In genomic region chr7:142808461-142808801, GRCh38 we compare ENCODE assay signal across 10 cellular contexts. TPM values are rescaled to one million over a fixed set of nuclear protein-coding genes. Genes with fewer than 3 reads are reported as not detected.
A peak's percentile ranks its signal among the peaks of the same experiment; 100 is the strongest.
DNase-seq lines count a peak whose midpoint lies in the region; ATAC-seq and TF ChIP-seq lines count a peak whose summit lies in the region.
"Had no signal": no experiment of that assay in that cellular context is flagged by ENCODE, and none has a peak within 500 bp of the region (broad histone marks: within the 10 kb centered on the region; RNA-seq: fewer than 3 reads in every experiment).

No MANE protein-coding gene starts in this region.

- no peak overlapping the region for H3K4me3 ChIP-seq in SJCRH30
- no peak overlapping the region for H3K4me3 ChIP-seq in left ventricle myocardium inferior
- H3K4me3 ChIP-seq: A549 had no signal

- no peak overlapping the region for H3K27ac ChIP-seq in SJCRH30
- no peak overlapping the region for H3K27ac ChIP-seq in left ventricle myocardium inferior (replicated peaks)
- H3K27ac ChIP-seq: A549 had no signal

- H3K9me3 Mint-ChIP-seq in activated CD4-positive, alpha-beta T cell treated with anti-CD3 and anti-CD28 coated beads for 36 hours (ENCODE audit: low read depth), result no peaks in the 10 kb centered on the region
- H3K9me3 Mint-ChIP-seq in T-cell, result no peaks in the 10 kb centered on the region

- H3K27me3 ChIP-seq in SJCRH30 (peaks cover 4% of the 10 kb centered on the region; the same call in 1 of the 2 replicates), left ventricle myocardium inferior (ENCODE audit: low read depth) (peaks cover 97% of the 10 kb centered on the region)

- H3K9me3 ChIP-seq in SJCRH30 (replicated peaks), result no peaks in the 10 kb centered on the region
- H3K9me3 ChIP-seq in left ventricle myocardium inferior (replicated peaks), result no peaks in the 10 kb centered on the region
- H3K9me3 ChIP-seq: A549 had no signal

- CTCF ChIA-PET in activated CD4-positive, alpha-beta T cell treated with anti-CD3 and anti-CD28 coated beads for 36 hours (lab: Charles Lee), result interaction anchor here (0.7 to 11.2 kb wide), 13 partner anchors 12 to 677 kb away, joined by 3 to 182 read pairs (median 5); no protein-coding TSS in a partner anchor
- CTCF ChIA-PET in T-cell (lab: Charles Lee), result interaction anchor here (0.7 to 10.8 kb wide), 21 partner anchors 9 to 598 kb away, joined by 3 to 382 read pairs (median 4); no protein-coding TSS in a partner anchor

- ATAC-seq in activated CD4-positive, alpha-beta T cell treated with anti-CD3 and anti-CD28 coated beads for 36 hours, result peak; percentile 21
- ATAC-seq in HG02970 (IDR thresholded peaks at IDR 0.05; ENCODE audit: low FRiP score, unreplicated experiment) (peak; percentile 27), T-cell (replicated peaks in 1 of 4) (peak; percentile 42 to 54 (median 48))
- ATAC-seq in stimulated activated naive CD8-positive, alpha-beta T cell treated with anti-CD3 and anti-CD28 coated beads, Interleukin-15, Interleukin-2, amounts not matched to agents 100 U/mL and 50 U/mL, for 24 hours, result peak; percentile 10
- ATAC-seq: A549 had no signal

- H3K4me1 Mint-ChIP-seq in activated CD4-positive, alpha-beta T cell treated with anti-CD3 and anti-CD28 coated beads for 36 hours, result peaks cover 97% of the 10 kb centered on the region
- peaks cover 97 to 99% (median 99%) of the 10 kb centered on the region in 3 donors for H3K4me1 Mint-ChIP-seq in T-cell

- peak overlapping the region; percentile 68 for H3K4me3 Mint-ChIP-seq in activated CD4-positive, alpha-beta T cell treated with anti-CD3 and anti-CD28 coated beads for 36 hours
- peak overlapping the region; percentile 82 to 93 (median 83) for H3K4me3 Mint-ChIP-seq in T-cell

- peak overlapping the region; percentile 99 for H3K27ac Mint-ChIP-seq in activated CD4-positive, alpha-beta T cell treated with anti-CD3 and anti-CD28 coated beads for 36 hours
- peak overlapping the region; percentile 100 for H3K27ac Mint-ChIP-seq in T-cell

- no peak for TF ChIP-seq CTCF in left ventricle myocardium inferior (IDR thresholded peaks at IDR 0.05; ENCODE audit: borderline replicate concordance)

- DNase-seq in activated CD4-positive, alpha-beta T cell treated with anti-CD3 and anti-CD28 coated beads for 36 hours, result no peak
- DNase-seq in activated CD4-positive, alpha-beta T cell treated with anti-CD3 and anti-CD28 coated beads for 4 hours, result no peak
- peak in 4 of 34 experiments; percentile 39 to 53 (median 47) for DNase-seq in T-cell
- no peak for DNase-seq in stimulated activated naive CD8-positive, alpha-beta T cell treated with anti-CD3 and anti-CD28 coated beads, Interleukin-15, Interleukin-2, amounts not matched to agents 100 U/mL and 50 U/mL, for 24 hours
- no peak for DNase-seq in SJCRH30
- no peak for DNase-seq in left ventricle myocardium inferior
- no peak for DNase-seq in pons (ENCODE audit: low spot score)

- intact Hi-C loops in activated CD4-positive, alpha-beta T cell treated with anti-CD3 and anti-CD28 coated beads for 36 hours (cut with DNase I, micrococcal nuclease), result loop anchor here (1.0 to 10.0 kb wide), 14 partner anchors 8 to 1886 kb away; partner anchors contain the start of genes SSBP1 (in 2 of the 2), ZYX (in 2 of the 2), BRAF (in 1 of the 2) and CASP2 (in 1 of the 2)
- intact Hi-C loops in left ventricle myocardium inferior (cut with micrococcal nuclease), result no loop called here

- peaks cover 23% of the 10 kb centered on the region for H3K36me3 Mint-ChIP-seq in activated CD4-positive, alpha-beta T cell treated with anti-CD3 and anti-CD28 coated beads for 36 hours (ENCODE audit: low read depth)
- H3K36me3 Mint-ChIP-seq in T-cell, result peaks cover 13% of the 10 kb centered on the region

- H3K4me1 ChIP-seq in SJCRH30, result no peaks in the 10 kb centered on the region
- no peaks in the 10 kb centered on the region for H3K4me1 ChIP-seq in left ventricle myocardium inferior
- H3K4me1 ChIP-seq: A549 had no signal

- H3K36me3 ChIP-seq in SJCRH30 (no peaks in the 10 kb centered on the region), left ventricle myocardium inferior (no peaks in the 10 kb centered on the region)

- POLR2A ChIA-PET in activated CD4-positive, alpha-beta T cell treated with anti-CD3 and anti-CD28 coated beads for 36 hours (lab: Charles Lee), result interaction anchor here (0.6 to 6.3 kb wide), 19 partner anchors 11 to 503 kb away, joined by 3 to 176 read pairs (median 5); partner anchors contain the start of genes CASP2 and GSTK1
- POLR2A ChIA-PET in T-cell (lab: Charles Lee), result interaction anchor here (0.6 to 11.5 kb wide), 16 partner anchors 11 to 487 kb away, joined by 3 to 577 read pairs (median 4); no protein-coding TSS in a partner anchor

- no peaks in the 10 kb centered on the region for H3K27me3 Mint-ChIP-seq in activated CD4-positive, alpha-beta T cell treated with anti-CD3 and anti-CD28 coated beads for 36 hours
- H3K27me3 Mint-ChIP-seq in T-cell, result no peaks in the 10 kb centered on the region

RNA-seq across cellular contexts. Expression of gene PRSS2, which starts 37.7 kb away (rescaled TPM):
- not detected for total RNA-seq in activated CD4-positive, alpha-beta T cell treated with anti-CD3 and anti-CD28 coated beads for 36 hours
- total RNA-seq in T-cell (10 to 100 TPM in 3 of 5 donors, not detected in 2; 47.1 to 64.6 (median 57.7) TPM), left ventricle myocardium inferior (not detected)
- not detected in 2 replicates for total RNA-seq in SJCRH30 (2014; rRNA removed; shearing (Covaris generic))
- total RNA-seq: dermis microvascular lymphatic vessel endothelial cell had no signal

RNA-seq across cellular contexts. Expression of gene EPHB6, which starts 46.4 kb away (rescaled TPM):
- total RNA-seq in activated CD4-positive, alpha-beta T cell treated with anti-CD3 and anti-CD28 coated beads for 36 hours, result 10 to 100 TPM; 14.7 to 15.1 TPM
- 10 to 100 TPM; 37.2 to 76.2 (median 62.3) TPM for total RNA-seq in T-cell
- 0.10 and 0.14 TPM in 2 replicates for total RNA-seq in SJCRH30 (2014; rRNA removed; shearing (Covaris generic))
- total RNA-seq in left ventricle myocardium inferior, result 4.4 TPM

RNA-seq across cellular contexts. Expression of gene PRSS1, which starts 59.2 kb away (rescaled TPM):
- not detected for total RNA-seq in activated CD4-positive, alpha-beta T cell treated with anti-CD3 and anti-CD28 coated beads for 36 hours
- total RNA-seq in T-cell (10 to 100 TPM in 3 of 5 donors, not detected in 2; 16.0 to 23.7 (median 20.8) TPM), left ventricle myocardium inferior (not detected)
- total RNA-seq in SJCRH30 (2014; rRNA removed; shearing (Covaris generic)), result not detected in 2 replicates
- total RNA-seq: dermis microvascular lymphatic vessel endothelial cell had no signal
